ENCODE assay signal across 2 cellular contexts in the genomic region with DNA sequence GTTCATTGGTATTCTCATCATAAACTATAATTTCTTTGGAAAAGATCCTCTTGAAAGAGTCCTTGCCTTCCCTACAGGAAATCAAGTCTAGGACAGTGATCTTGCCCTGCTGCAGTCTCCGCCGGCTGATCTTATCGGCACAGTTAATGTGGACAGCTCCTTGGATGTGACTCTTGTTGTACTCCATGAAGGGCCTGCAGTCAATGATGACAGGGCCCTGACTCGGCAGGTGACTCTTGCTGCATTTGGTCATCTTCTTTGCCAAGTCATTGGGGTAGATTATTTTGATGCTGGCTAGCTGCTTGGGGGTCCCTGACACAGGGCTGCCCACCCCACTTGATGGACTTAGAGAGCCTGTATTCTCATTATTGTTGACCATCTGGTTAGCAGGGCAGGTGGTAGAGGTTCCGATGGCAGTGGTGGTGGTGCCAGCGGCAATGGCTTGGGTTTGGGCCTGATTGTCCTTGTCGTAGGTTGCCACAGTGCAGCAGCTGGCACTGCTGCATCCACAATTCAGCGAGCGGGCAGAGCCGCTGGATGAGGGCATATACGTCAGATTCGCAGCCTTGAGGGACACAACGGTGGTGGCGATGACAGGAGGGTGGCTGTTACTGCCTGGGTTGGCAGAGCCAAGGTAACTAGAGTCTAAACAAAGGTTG.
TF ChIP-seq lines count a peak whose summit lies in the region.

No MANE protein-coding gene starts in this region.

TF ChIP-seq in WTC11, 78 proteins besides CTCF, POLR2A, EP300 and RAD21 (continued from another document):
- TF ChIP-seq IRF1 (CRISPR knock-in tag; IDR thresholded peaks at IDR 0.05): no peak
- no peak for TF ChIP-seq MXD4 (CRISPR knock-in tag; IDR thresholded peaks at IDR 0.05; ENCODE audit: borderline replicate concordance)
- no peak for TF ChIP-seq NR3C1 (CRISPR knock-in tag; conservative IDR thresholded peaks at IDR 0.05; ENCODE audit: low read depth)
- no peak for TF ChIP-seq ZBTB43 (CRISPR knock-in tag; IDR thresholded peaks at IDR 0.05)
- no peak for TF ChIP-seq ZNF138 (CRISPR knock-in tag; conservative IDR thresholded peaks at IDR 0.05)
- TF ChIP-seq NFATC4 (CRISPR knock-in tag; IDR thresholded peaks at IDR 0.05): no peak
- TF ChIP-seq, protein P1, sequence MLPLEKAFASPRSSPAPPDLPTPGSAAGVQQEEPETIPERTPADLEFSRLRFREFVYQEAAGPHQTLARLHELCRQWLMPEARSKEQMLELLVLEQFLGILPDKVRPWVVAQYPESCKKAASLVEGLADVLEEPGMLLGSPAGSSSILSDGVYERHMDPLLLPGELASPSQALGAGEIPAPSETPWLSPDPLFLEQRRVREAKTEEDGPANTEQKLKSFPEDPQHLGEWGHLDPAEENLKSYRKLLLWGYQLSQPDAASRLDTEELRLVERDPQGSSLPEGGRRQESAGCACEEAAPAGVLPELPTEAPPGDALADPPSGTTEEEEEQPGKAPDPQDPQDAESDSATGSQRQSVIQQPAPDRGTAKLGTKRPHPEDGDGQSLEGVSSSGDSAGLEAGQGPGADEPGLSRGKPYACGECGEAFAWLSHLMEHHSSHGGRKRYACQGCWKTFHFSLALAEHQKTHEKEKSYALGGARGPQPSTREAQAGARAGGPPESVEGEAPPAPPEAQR (CRISPR knock-in tag; IDR thresholded peaks at IDR 0.05): no peak
- TF ChIP-seq CREM (CRISPR knock-in tag; IDR thresholded peaks at IDR 0.05): no peak
- TF ChIP-seq ZBTB21 (CRISPR knock-in tag; IDR thresholded peaks at IDR 0.05; ENCODE audit: borderline replicate concordance): no peak
- TF ChIP-seq ZNF671 (CRISPR knock-in tag; IDR thresholded peaks at IDR 0.05): no peak
- TF ChIP-seq ESRRA (CRISPR knock-in tag; IDR thresholded peaks at IDR 0.05; ENCODE audit: borderline replicate concordance): no peak
- TF ChIP-seq ZNF219 (CRISPR knock-in tag; IDR thresholded peaks at IDR 0.05; ENCODE audit: borderline replicate concordance): no peak
- no peak for TF ChIP-seq ELF4 (CRISPR knock-in tag; IDR thresholded peaks at IDR 0.05; ENCODE audit: low read depth)
- TF ChIP-seq FOXK1 (CRISPR knock-in tag; IDR thresholded peaks at IDR 0.05): no peak

TF ChIP-seq in liver, 16 proteins besides CTCF, POLR2A, EP300 and RAD21 (continued from another document):
- TF ChIP-seq ZBTB33 (IDR thresholded peaks at IDR 0.05): no peak
TF ChIP-seq in liver: peak in this region for 1.
